Comparison of ENCODE assay signal across 20 cellular contexts in the genomic region with DNA sequence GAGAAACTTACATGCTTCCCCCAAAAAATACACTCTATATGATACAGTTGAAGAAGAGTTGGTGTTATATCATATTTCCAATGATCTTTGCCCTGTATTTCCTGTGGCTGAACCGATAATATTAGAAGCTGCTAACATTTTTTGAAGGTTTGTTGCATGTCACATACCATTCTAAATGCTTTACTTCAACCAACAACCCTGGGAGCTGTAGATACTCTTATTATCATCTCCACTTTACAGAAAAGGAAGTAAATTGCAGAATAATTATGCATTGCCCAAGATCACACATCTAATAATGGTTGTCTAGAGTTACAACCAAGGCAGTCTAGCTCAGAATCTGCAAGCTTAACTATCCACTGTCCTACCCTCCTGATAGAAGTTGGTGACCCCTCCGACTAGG.
"Had no signal": no experiment of that assay in that cellular context is flagged by ENCODE, and none has a peak within 500 bp of the region (broad histone marks: within the 10 kb centered on the region; RNA-seq: fewer than 3 reads in every experiment).

No MANE protein-coding gene starts in this region.

- ATAC-seq: left colon; lower lobe of right lung; natural killer cell treated with Interleukin-12 subunit alpha and Interleukin-12 subunit beta and Interleukin-15 and Interleukin-18, amount 100 ng/mL, for 72 hours; pancreas; right lobe of liver; stimulated activated memory B cell treated with anti-CD40 and anti-IgM and Interleukin-4, amounts not matched to agents 10 μg/mL and 1 μg/mL and 100 μg/mL, for 72 hours; stimulated activated naive CD8-positive, alpha-beta T cell treated with anti-CD3 and anti-CD28 coated beads, Interleukin-15, Interleukin-2, amounts not matched to agents 100 U/mL and 50 U/mL, for 24 hours had no signal

- H3K27me3 ChIP-seq: dorsolateral prefrontal cortex, neutrophil, pancreas, right lobe of liver, tibial nerve, upper lobe of left lung had no signal

- H3K4me1 ChIP-seq: pancreas, right lobe of liver had no signal

- H3K9me3 ChIP-seq: lower lobe of right lung, neutrophil, pancreas, right lobe of liver, thoracic aorta, tibial nerve, upper lobe of left lung had no signal

- H3K4me3 ChIP-seq: dorsolateral prefrontal cortex, lower lobe of right lung, pancreas, right lobe of liver, thoracic aorta, tibial nerve, upper lobe of left lung had no signal

- H3K27ac ChIP-seq: dorsolateral prefrontal cortex, lower lobe of right lung, neutrophil, pancreas, right lobe of liver, tibial nerve, upper lobe of left lung had no signal

- DNase-seq: cortex of kidney; dorsolateral prefrontal cortex; effector CD4-positive, alpha-beta T cell; left colon; left ventricle myocardium superior; lower lobe of right lung; naive B cell; pancreas; retina; right lobe of liver; stimulated activated CD4-positive, alpha-beta T cell treated with anti-CD3 and anti-CD28 coated beads, Interleukin-2, amount 100 ng/mL, for 24 hours; stimulated activated CD4-positive, alpha-beta T cell treated with anti-CD3 and anti-CD28 coated beads, Interleukin-4, amount 100 ng/mL, for 24 hours; stimulated activated naive CD8-positive, alpha-beta T cell treated with anti-CD3 and anti-CD28 coated beads, Interleukin-15, Interleukin-2, amounts not matched to agents 100 U/mL and 50 U/mL, for 24 hours; substantia nigra; upper lobe of left lung had no signal

- H3K36me3 ChIP-seq: lower lobe of right lung, neutrophil, pancreas, right lobe of liver, thoracic aorta, tibial nerve, upper lobe of left lung had no signal
